In genomic region chr17:57463103-57463885, GRCh38 we compare ENCODE assay signal across 8 cellular contexts.
DNase-seq lines count a peak whose midpoint lies in the region; ATAC-seq and TF ChIP-seq lines count a peak whose summit lies in the region.

No MANE protein-coding gene starts in this region.

- no peak overlapping the region for H3K4me3 Mint-ChIP-seq in activated naive CD8-positive, alpha-beta T cell treated with anti-CD3 and anti-CD28 coated beads, Interleukin-2, amount 10 ng/mL, durations not matched to agents 7 days and 5 days

- DNase-seq in GM03348 (ENCODE audit: low spot score), result peak; percentile 70
- DNase-seq in HT1080 (ENCODE audit: low read depth), result peak; percentile 76
- DNase-seq in activated naive CD8-positive, alpha-beta T cell treated with anti-CD3 and anti-CD28 coated beads, Interleukin-2, amount 10 ng/mL, durations not matched to agents 7 days and 5 days, result peak; percentile 45
- no peak for DNase-seq in colonic mucosa
- DNase-seq in left ventricle myocardium inferior, result no peak
- no peak for DNase-seq in NCI-H2029 (lab: John Stamatoyannopoulos, UW)

- H3K4me1 Mint-ChIP-seq in activated naive CD8-positive, alpha-beta T cell treated with anti-CD3 and anti-CD28 coated beads, Interleukin-2, amount 10 ng/mL, durations not matched to agents 7 days and 5 days, result peaks cover 39% of the 10 kb centered on the region

- H3K9ac ChIP-seq in skeletal muscle satellite cell (ENCODE audit: low read depth, low read length) (peak overlapping the region; percentile 73), colonic mucosa (ENCODE audit: low read depth in 2 of 2, low read length in 2 of 2) (no peak overlapping the region)

- H3K4me1 ChIP-seq in skeletal muscle satellite cell (ENCODE audit: control insufficient read depth, insufficient read depth, low read length) (peaks cover 62% of the 10 kb centered on the region), colonic mucosa (no peaks in the 10 kb centered on the region), left ventricle myocardium inferior (peaks cover 64% of the 10 kb centered on the region)

- no peak overlapping the region for H3K27ac ChIP-seq in colonic mucosa
- H3K27ac ChIP-seq in left ventricle myocardium inferior (replicated peaks), result no peak overlapping the region

- peak overlapping the region; percentile 49 for H3K27ac Mint-ChIP-seq in activated naive CD8-positive, alpha-beta T cell treated with anti-CD3 and anti-CD28 coated beads, Interleukin-2, amount 10 ng/mL, durations not matched to agents 7 days and 5 days

- H3K36me3 ChIP-seq in skeletal muscle satellite cell (ENCODE audit: insufficient read depth, low read length) (no peaks in the 10 kb centered on the region), colonic mucosa (no peaks in the 10 kb centered on the region), left ventricle myocardium inferior (no peaks in the 10 kb centered on the region)

- peaks cover 10% of the 10 kb centered on the region for H3K36me3 Mint-ChIP-seq in activated naive CD8-positive, alpha-beta T cell treated with anti-CD3 and anti-CD28 coated beads, Interleukin-2, amount 10 ng/mL, durations not matched to agents 7 days and 5 days

- POLR2A ChIA-PET in activated naive CD8-positive, alpha-beta T cell treated with anti-CD3 and anti-CD28 coated beads, Interleukin-2, amount 10 ng/mL, durations not matched to agents 7 days and 5 days (lab: Charles Lee), result no interaction called here

- intact Hi-C loops in colonic mucosa (cut with DNase I) (no loop called here), left ventricle myocardium inferior (cut with micrococcal nuclease) (no loop called here)

- TF ChIP-seq CTCF in colonic mucosa (IDR thresholded peaks at IDR 0.05) (no peak), left ventricle myocardium inferior (IDR thresholded peaks at IDR 0.05; ENCODE audit: borderline replicate concordance) (no peak)

- H3K27me3 ChIP-seq in skeletal muscle satellite cell (ENCODE audit: control insufficient read depth, insufficient read depth, low read length) (no peaks in the 10 kb centered on the region), colonic mucosa (no peaks in the 10 kb centered on the region), left ventricle myocardium inferior (ENCODE audit: low read depth) (no peaks in the 10 kb centered on the region)

- H3K9me3 ChIP-seq in skeletal muscle satellite cell (replicated peaks; ENCODE audit: low read length) (no peaks in the 10 kb centered on the region), colonic mucosa (no peaks in the 10 kb centered on the region), left ventricle myocardium inferior (replicated peaks) (no peaks in the 10 kb centered on the region)

- H3K27me3 Mint-ChIP-seq in activated naive CD8-positive, alpha-beta T cell treated with anti-CD3 and anti-CD28 coated beads, Interleukin-2, amount 10 ng/mL, durations not matched to agents 7 days and 5 days, result no peaks in the 10 kb centered on the region

- ATAC-seq in GM21447 (IDR thresholded peaks at IDR 0.05; ENCODE audit: unreplicated experiment), result peak; percentile 83
- ATAC-seq in activated naive CD8-positive, alpha-beta T cell treated with anti-CD3 and anti-CD28 coated beads, Interleukin-2, amount 10 ng/mL, durations not matched to agents 7 days and 5 days (ENCODE audit: low read depth), result peak; percentile 70

- peak overlapping the region; percentile 27 for H3K4me2 ChIP-seq in skeletal muscle satellite cell (ENCODE audit: low read length)

- no peaks in the 10 kb centered on the region for H3K9me3 Mint-ChIP-seq in activated naive CD8-positive, alpha-beta T cell treated with anti-CD3 and anti-CD28 coated beads, Interleukin-2, amount 10 ng/mL, durations not matched to agents 7 days and 5 days

- no peak overlapping the region for H3K4me3 ChIP-seq in skeletal muscle satellite cell (ENCODE audit: low read length)
- H3K4me3 ChIP-seq in colonic mucosa, result no peak overlapping the region
- H3K4me3 ChIP-seq in left ventricle myocardium inferior, result no peak overlapping the region

Comparison
In these comparisons a context has a peak if more than half of its experiments do, and no peak if none do; other contexts are left out.
1. DNase-seq: peak in GM03348 (single experiment), HT1080 (single experiment) and activated naive CD8-positive, alpha-beta T cell treated with anti-CD3 and anti-CD28 coated beads, Interleukin-2, amount 10 ng/mL, durations not matched to agents 7 days and 5 days (single experiment); none in colonic mucosa (single experiment), left ventricle myocardium inferior (single experiment) and NCI-H2029 (single experiment).